Comparison of ENCODE assay signal across 1 cellular context in the genomic region with DNA sequence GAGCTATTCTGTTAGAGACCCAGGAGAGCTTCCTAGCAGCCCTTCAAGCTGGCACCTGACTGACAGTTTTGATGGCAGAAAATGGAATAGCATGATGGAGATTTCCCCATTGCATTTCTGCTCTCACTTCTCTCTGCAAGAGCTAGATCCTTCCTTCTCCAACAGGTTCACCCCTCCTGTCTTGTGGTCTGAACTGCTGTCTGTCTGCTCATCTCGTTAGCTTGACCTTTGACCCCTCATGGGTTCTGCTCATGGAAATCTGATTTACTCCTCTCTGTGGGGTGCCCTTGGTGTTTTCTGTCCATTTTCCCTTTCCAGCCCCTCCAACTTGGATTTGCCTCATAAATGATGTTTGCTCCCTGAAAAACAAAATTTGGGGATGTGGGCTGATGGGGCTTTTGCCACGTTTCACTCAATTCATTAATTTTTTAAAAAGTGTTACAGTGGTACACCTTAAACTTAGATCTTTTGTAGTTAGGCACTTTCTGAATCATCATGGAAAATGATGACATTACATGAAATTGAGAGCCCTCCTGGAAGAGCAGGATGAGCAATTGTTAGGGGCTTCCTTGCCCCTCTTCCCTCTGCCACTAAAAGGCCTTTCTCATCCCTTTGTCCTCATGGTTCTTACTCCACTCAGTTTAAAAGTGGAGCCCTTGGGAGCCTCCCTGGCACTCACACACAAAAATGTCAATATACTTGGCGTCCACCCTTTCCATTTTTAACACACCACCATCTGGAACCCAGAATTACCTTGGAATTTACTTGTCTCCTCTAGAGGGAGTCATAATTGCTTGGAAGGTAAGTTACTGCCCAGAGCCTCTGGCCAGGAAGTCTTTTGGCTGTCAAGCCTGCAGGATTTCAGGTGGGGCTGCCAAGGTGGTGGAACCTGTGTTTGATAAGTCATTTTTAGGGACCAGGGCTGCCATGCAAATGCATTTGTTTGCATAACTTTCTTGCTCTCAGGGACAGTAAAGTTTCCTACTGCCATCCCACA.
TF ChIP-seq lines count a peak whose summit lies in the region.

No MANE protein-coding gene starts in this region.

TF ChIP-seq in GM12878, 131 proteins besides CTCF, POLR2A, EP300 and RAD21 (continued from another document):
- TF ChIP-seq, protein P1, sequence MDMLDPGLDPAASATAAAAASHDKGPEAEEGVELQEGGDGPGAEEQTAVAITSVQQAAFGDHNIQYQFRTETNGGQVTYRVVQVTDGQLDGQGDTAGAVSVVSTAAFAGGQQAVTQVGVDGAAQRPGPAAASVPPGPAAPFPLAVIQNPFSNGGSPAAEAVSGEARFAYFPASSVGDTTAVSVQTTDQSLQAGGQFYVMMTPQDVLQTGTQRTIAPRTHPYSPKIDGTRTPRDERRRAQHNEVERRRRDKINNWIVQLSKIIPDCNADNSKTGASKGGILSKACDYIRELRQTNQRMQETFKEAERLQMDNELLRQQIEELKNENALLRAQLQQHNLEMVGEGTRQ (IDR thresholded peaks at IDR 0.05; ENCODE audit: borderline replicate concordance, low read depth, low read length): no peak
- TF ChIP-seq STAT1 (conservative IDR thresholded peaks at IDR 0.05) (0 out of 2 replicates have a peak, but pooled peaks have one; percentile 20), MEF2B (IDR thresholded peaks at IDR 0.05; ENCODE audit: partially characterized antibody, poor library complexity, severe bottlenecking) (no peak), TARDBP (IDR thresholded peaks at IDR 0.05; ENCODE audit: borderline replicate concordance) (no peak), BACH1 (IDR thresholded peaks at IDR 0.05; ENCODE audit: borderline replicate concordance) (no peak), ZBTB4 (CRISPR knock-in tag; IDR thresholded peaks at IDR 0.05) (no peak), CEBPB (IDR thresholded peaks at IDR 0.05; ENCODE audit: borderline replicate concordance in 1 of 2, low read depth in 2 of 2, low read length in 2 of 2) (no peak), IKZF1 (conservative IDR thresholded peaks at IDR 0.05) (0 out of 2 replicates have a peak, but pooled peaks have one; percentile 19), RCOR1 (conservative IDR thresholded peaks at IDR 0.05; ENCODE audit: low read depth, low read length) (0 out of 2 replicates have a peak, but pooled peaks have one; percentile 19), YY1 (IDR thresholded peaks at IDR 0.05; ENCODE audit: low read depth, low read length) (no peak), E2F4 (IDR thresholded peaks at IDR 0.05; ENCODE audit: low read depth, low read length) (no peak)
- TF ChIP-seq, protein P2, sequence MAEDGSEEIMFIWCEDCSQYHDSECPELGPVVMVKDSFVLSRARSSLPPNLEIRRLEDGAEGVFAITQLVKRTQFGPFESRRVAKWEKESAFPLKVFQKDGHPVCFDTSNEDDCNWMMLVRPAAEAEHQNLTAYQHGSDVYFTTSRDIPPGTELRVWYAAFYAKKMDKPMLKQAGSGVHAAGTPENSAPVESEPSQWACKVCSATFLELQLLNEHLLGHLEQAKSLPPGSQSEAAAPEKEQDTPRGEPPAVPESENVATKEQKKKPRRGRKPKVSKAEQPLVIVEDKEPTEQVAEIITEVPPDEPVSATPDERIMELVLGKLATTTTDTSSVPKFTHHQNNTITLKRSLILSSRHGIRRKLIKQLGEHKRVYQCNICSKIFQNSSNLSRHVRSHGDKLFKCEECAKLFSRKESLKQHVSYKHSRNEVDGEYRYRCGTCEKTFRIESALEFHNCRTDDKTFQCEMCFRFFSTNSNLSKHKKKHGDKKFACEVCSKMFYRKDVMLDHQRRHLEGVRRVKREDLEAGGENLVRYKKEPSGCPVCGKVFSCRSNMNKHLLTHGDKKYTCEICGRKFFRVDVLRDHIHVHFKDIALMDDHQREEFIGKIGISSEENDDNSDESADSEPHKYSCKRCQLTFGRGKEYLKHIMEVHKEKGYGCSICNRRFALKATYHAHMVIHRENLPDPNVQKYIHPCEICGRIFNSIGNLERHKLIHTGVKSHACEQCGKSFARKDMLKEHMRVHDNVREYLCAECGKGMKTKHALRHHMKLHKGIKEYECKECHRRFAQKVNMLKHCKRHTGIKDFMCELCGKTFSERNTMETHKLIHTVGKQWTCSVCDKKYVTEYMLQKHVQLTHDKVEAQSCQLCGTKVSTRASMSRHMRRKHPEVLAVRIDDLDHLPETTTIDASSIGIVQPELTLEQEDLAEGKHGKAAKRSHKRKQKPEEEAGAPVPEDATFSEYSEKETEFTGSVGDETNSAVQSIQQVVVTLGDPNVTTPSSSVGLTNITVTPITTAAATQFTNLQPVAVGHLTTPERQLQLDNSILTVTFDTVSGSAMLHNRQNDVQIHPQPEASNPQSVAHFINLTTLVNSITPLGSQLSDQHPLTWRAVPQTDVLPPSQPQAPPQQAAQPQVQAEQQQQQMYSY (CRISPR knock-in tag; IDR thresholded peaks at IDR 0.05): no peak
